Comparison of ENCODE assay signal across 12 cellular contexts in genomic region chr1:8021676-8022266, GRCh38. TPM values are rescaled to one million over a fixed set of nuclear protein-coding genes. Genes with fewer than 3 reads are reported as not detected.
DNase-seq lines count a peak whose midpoint lies in the region; ATAC-seq and TF ChIP-seq lines count a peak whose summit lies in the region.
"Had no signal": no experiment of that assay in that cellular context is flagged by ENCODE, and none has a peak within 500 bp of the region (broad histone marks: within the 10 kb centered on the region; RNA-seq: fewer than 3 reads in every experiment).

No MANE protein-coding gene starts in this region.

- H3K9me3 Mint-ChIP-seq in type B pancreatic cell: no peaks in the 10 kb centered on the region
- no peaks in the 10 kb centered on the region for H3K9me3 Mint-ChIP-seq in stimulated activated memory B cell treated with anti-CD40 and anti-IgM and Interleukin-4, amounts not matched to agents 10 μg/mL and 1 μg/mL and 100 μg/mL, for 72 hours
- H3K9me3 Mint-ChIP-seq: stimulated activated naive CD8-positive, alpha-beta T cell treated with anti-CD3 and anti-CD28 coated beads, Interleukin-15, Interleukin-2, amounts not matched to agents 100 ng/mL and 50 ng/mL, for 24 hours had no signal

- H3K4me1 ChIP-seq in Panc1 (ENCODE audit: control insufficient read depth, insufficient read depth, low read length): peaks cover 40% of the 10 kb centered on the region
- peaks cover 51% of the 10 kb centered on the region for H3K4me1 ChIP-seq in mucosa of stomach (ENCODE audit: control insufficient read depth, insufficient read depth, low read length)

- peak overlapping the region; percentile 93 for H3K27ac Mint-ChIP-seq in type B pancreatic cell
- no peak overlapping the region for H3K27ac Mint-ChIP-seq in stimulated activated memory B cell treated with anti-CD40 and anti-IgM and Interleukin-4, amounts not matched to agents 10 μg/mL and 1 μg/mL and 100 μg/mL, for 72 hours
- H3K27ac Mint-ChIP-seq: stimulated activated naive CD8-positive, alpha-beta T cell treated with anti-CD3 and anti-CD28 coated beads, Interleukin-15, Interleukin-2, amounts not matched to agents 100 ng/mL and 50 ng/mL, for 24 hours had no signal

- CTCF ChIA-PET in Panc1 (lab: Charles Lee): no interaction called here

- H3K9me3 ChIP-seq in Panc1 (ENCODE audit: control insufficient read depth, insufficient read depth, low read depth, low read length) (no peaks in the 10 kb centered on the region), mucosa of stomach (ENCODE audit: control insufficient read depth, low read length) (no peaks in the 10 kb centered on the region)

- peaks cover 24% of the 10 kb centered on the region for H3K36me3 Mint-ChIP-seq in type B pancreatic cell
- H3K36me3 Mint-ChIP-seq in stimulated activated memory B cell treated with anti-CD40 and anti-IgM and Interleukin-4, amounts not matched to agents 10 μg/mL and 1 μg/mL and 100 μg/mL, for 72 hours: no peaks in the 10 kb centered on the region

- POLR2A ChIA-PET in Panc1 (lab: Charles Lee): interaction anchor here (0.6 to 1.2 kb wide), 3 partner anchors 37 to 173 kb away, joined by 3 to 8 read pairs (median 5); no protein-coding TSS in a partner anchor

- in situ Hi-C loops in Panc1 (cut with HindIII; ENCODE audit: low pct_unique_long_range_greater_than_20kb, low sequenced_read_pairs): no loop called here

- H3K4me3 ChIP-seq in Panc1 (ENCODE audit: low read depth in 2 of 2, low read length in 2 of 2): peak overlapping the region; percentile 75 to 99
- peak overlapping the region; percentile 71 for H3K4me3 ChIP-seq in epithelial cell of esophagus (ENCODE audit: low read length)
- H3K4me3 ChIP-seq in mucosa of stomach (ENCODE audit: low read length): no peak overlapping the region

- H3K27me3 ChIP-seq in Panc1 (ENCODE audit: control insufficient read depth, insufficient read depth, low read length): no peaks in the 10 kb centered on the region
- H3K27me3 ChIP-seq in mucosa of stomach (ENCODE audit: control insufficient read depth, insufficient read depth, low read length): no peaks in the 10 kb centered on the region

- BruUV-seq in Panc1 (replicated peaks; lab: Mats Ljungman, UMichigan): no TSS peak

- peaks cover 2% of the 10 kb centered on the region for H3K27me3 Mint-ChIP-seq in type B pancreatic cell
- peaks cover 16% of the 10 kb centered on the region for H3K27me3 Mint-ChIP-seq in stimulated activated memory B cell treated with anti-CD40 and anti-IgM and Interleukin-4, amounts not matched to agents 10 μg/mL and 1 μg/mL and 100 μg/mL, for 72 hours

- H3K9ac ChIP-seq in mucosa of stomach (ENCODE audit: low read length): peak overlapping the region; percentile 24

- H3K36me3 ChIP-seq in Panc1 (ENCODE audit: control insufficient read depth, insufficient read depth, low read length) (peaks cover 48% of the 10 kb centered on the region), mucosa of stomach (ENCODE audit: control insufficient read depth, insufficient read depth, low read length) (no peaks in the 10 kb centered on the region)

- ATAC-seq in Panc1: no peak
- no peak for ATAC-seq in stimulated activated memory B cell treated with anti-CD40 and anti-IgM and Interleukin-4, amounts not matched to agents 10 μg/mL and 1 μg/mL and 100 μg/mL, for 72 hours

- TF ChIP-seq CTCF in Panc1 (IDR thresholded peaks at IDR 0.05) (no peak), epithelial cell of esophagus (IDR thresholded peaks at IDR 0.05; ENCODE audit: insufficient read depth, low read depth, low read length, missing control alignments) (no peak), type B pancreatic cell (conservative IDR thresholded peaks at IDR 0.05) (no peak)

- DNase-seq in Panc1 (ENCODE audit: low read depth, low spot score) (no peak), epithelial cell of esophagus (ENCODE audit: low read depth) (no peak), type B pancreatic cell (ENCODE audit: extremely low spot score, unreplicated experiment) (no peak), mucosa of gallbladder (ENCODE audit: low spot score) (no peak), pons (ENCODE audit: low spot score) (no peak)
- DNase-seq in stimulated activated naive CD4-positive, alpha-beta T cell (lab: John Stamatoyannopoulos, UW): no peak
- DNase-seq: activated CD4-positive, CD25-positive, alpha-beta regulatory T cell treated with anti-CD3 and anti-CD28 coated beads, Interleukin-2, amount 50 U/mL, for 72 hours; activated T-cell treated with anti-CD3 and anti-CD28 coated beads, Interleukin-2, amount 50 U/mL, for 48 hours; NCI-H146 had no signal

- H3K4me1 Mint-ChIP-seq in type B pancreatic cell (ENCODE audit: unreplicated experiment): peaks cover 72% of the 10 kb centered on the region
- peaks cover 13% of the 10 kb centered on the region for H3K4me1 Mint-ChIP-seq in stimulated activated memory B cell treated with anti-CD40 and anti-IgM and Interleukin-4, amounts not matched to agents 10 μg/mL and 1 μg/mL and 100 μg/mL, for 72 hours

- peak overlapping the region; percentile 90 for H3K4me3 Mint-ChIP-seq in type B pancreatic cell
- H3K4me3 Mint-ChIP-seq in stimulated activated memory B cell treated with anti-CD40 and anti-IgM and Interleukin-4, amounts not matched to agents 10 μg/mL and 1 μg/mL and 100 μg/mL, for 72 hours: no peak overlapping the region
- H3K4me3 Mint-ChIP-seq: stimulated activated naive CD8-positive, alpha-beta T cell treated with anti-CD3 and anti-CD28 coated beads, Interleukin-15, Interleukin-2, amounts not matched to agents 100 ng/mL and 50 ng/mL, for 24 hours had no signal

- intact Hi-C loops in Panc1 (cut with micrococcal nuclease; ENCODE audit: unreplicated experiment): loop anchor here (10.0 kb wide), 1 partner anchor 173 kb away; no protein-coding TSS in a partner anchor

- peak overlapping the region; percentile 99 for H3K27ac ChIP-seq in Panc1 (ENCODE audit: low read length)

RNA-seq across cellular contexts. Expression of gene ERRFI1, which starts 4.3 kb away (rescaled TPM):
- total RNA-seq in Panc1 (2021; ENCODE audit: unreplicated experiment) (299 TPM), type B pancreatic cell (ENCODE audit: low replicate concordance) (83.3 and 104 TPM in 2 replicates), mucosa of gallbladder (76.8 TPM)
- polyA plus RNA-seq in Panc1 (2012; ENCODE audit: insufficient read length): 276 TPM
